ENCODE assay signal across 20 cellular contexts in the genomic region with DNA sequence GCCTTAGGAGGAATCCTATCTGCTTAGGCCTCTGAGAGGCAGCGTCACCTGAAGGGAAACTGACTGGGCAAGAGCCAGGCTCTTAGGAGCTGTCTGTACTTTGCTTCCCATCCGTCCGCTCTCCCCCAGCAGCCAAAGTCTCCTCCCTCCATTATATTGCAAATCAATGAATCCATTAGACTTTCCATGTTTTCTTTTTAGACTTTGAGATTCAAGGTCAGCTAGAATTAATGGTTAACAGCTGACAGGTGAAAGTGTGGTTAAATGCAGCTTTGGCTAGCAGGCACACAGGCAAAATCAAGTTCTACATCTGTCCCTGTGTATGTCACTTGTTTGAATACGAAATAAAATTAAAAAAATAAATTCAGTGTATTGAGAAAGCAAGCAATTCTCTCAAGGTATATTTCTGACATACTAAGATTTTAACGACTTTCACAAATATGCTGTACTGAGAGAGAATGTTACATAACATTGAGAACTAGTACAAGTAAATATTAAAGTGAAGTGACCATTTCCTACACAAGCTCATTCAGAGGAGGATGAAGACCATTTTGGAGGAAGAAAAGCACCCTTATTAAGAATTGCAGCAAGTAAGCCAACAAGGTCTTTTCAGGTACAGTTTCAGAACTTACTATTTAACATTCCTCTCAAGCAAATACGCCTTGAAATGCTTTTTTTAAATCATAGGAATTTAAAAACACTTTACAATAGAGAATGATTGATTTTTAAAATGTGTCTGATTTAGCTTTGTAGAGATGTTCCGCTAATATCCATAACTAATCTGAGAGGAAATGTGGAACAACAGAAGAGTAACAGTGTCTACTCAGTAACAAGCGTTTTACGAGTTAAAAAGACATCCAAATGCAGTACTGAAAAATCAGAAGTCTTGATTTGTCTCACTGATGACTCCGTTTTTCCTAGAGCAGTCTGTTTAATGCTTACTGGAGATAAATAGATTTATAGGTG. TPM values are rescaled to one million over a fixed set of nuclear protein-coding genes. Genes with fewer than 3 reads are reported as not detected.
DNase-seq lines count a peak whose midpoint lies in the region; ATAC-seq, FAIRE-seq and TF ChIP-seq lines count a peak whose summit lies in the region.
"Had no signal": no experiment of that assay in that cellular context is flagged by ENCODE, and none has a peak within 500 bp of the region (broad histone marks: within the 10 kb centered on the region; RNA-seq: fewer than 3 reads in every experiment).

A gene (plus strand): TSS at position 507 of the 966 bp plus-strand sequence. CDS start 948 bp downstream, outside the sequence.

- H3K9ac ChIP-seq in NT2/D1 (ENCODE audit: insufficient read length, low read depth), result no peak within 1 kb of the TSS

- no CpG with 5 or more reads among the region's 10 CpGs for WGBS in iPS DF 6.9 (ENCODE audit: insufficient coverage, insufficient read length)
- 47 to 100% methylated on average over 1 to 3 of the region's 10 CpGs for WGBS in mesodermal cell (ENCODE audit: insufficient coverage in 2 of 2), 2 experiments
- WGBS in small intestine, 3 donors, result 19 to 48% (median 19%) methylated on average over 10 of the region's 10 CpGs

- no peak for TF ChIP-seq CTCF in ascending aorta (IDR thresholded peaks at IDR 0.05)

- H3K27me3 ChIP-seq in NT2/D1 (ENCODE audit: insufficient read depth, insufficient read length) (no peaks in the 10 kb centered on the region), iPS DF 6.9 (ENCODE audit: control insufficient read depth, insufficient read depth, low read length) (no peaks in the 10 kb centered on the region), small intestine (ENCODE audit: control insufficient read depth in 2 of 2, insufficient read depth in 2 of 2, low read length in 2 of 2) (no peaks in the 10 kb centered on the region), ascending aorta (no peaks in the 10 kb centered on the region)
- H3K27me3 ChIP-seq: foreskin keratinocyte had no signal

- no peak for FAIRE-seq in small intestine (lab: Jason Lieb, UNC)
- FAIRE-seq: endometrium had no signal

- H3K36me3 ChIP-seq in NT2/D1 (ENCODE audit: insufficient read depth, insufficient read length, low read length), result no peaks in the 10 kb centered on the region
- H3K36me3 ChIP-seq in iPS DF 6.9 (ENCODE audit: control insufficient read depth, insufficient read depth, low read length), result no peaks in the 10 kb centered on the region
- no peaks in the 10 kb centered on the region for H3K36me3 ChIP-seq in mesodermal cell (ENCODE audit: control insufficient read depth, insufficient read depth, low read length)
- H3K36me3 ChIP-seq in small intestine (ENCODE audit: control insufficient read depth in 2 of 2, insufficient read depth in 2 of 2, low read length in 2 of 2), result no peaks in the 10 kb centered on the region
- H3K36me3 ChIP-seq in ascending aorta, result no peaks in the 10 kb centered on the region

- H3K4me1 ChIP-seq in NT2/D1 (ENCODE audit: insufficient read depth, insufficient read length) (no peaks in the 10 kb centered on the region), iPS DF 6.9 (ENCODE audit: control insufficient read depth, insufficient read depth, low read length) (peaks cover 3% of the 10 kb centered on the region; the same call in 1 of the 2 replicates), mesodermal cell (ENCODE audit: control insufficient read depth, insufficient read depth, low read length, poor library complexity, severe bottlenecking) (peaks cover 9% of the 10 kb centered on the region), small intestine (ENCODE audit: control insufficient read depth in 2 of 2, insufficient read depth in 1 of 2, low read depth in 1 of 2, low read length in 1 of 2) (no peaks in the 10 kb centered on the region), ascending aorta (no peaks in the 10 kb centered on the region)
- H3K4me1 ChIP-seq: foreskin keratinocyte had no signal

- peak; percentile 63 for DNase-seq in NT2/D1 (ENCODE audit: low read depth, low spot score)
- no peak for DNase-seq in iPS DF 6.9 (ENCODE audit: low read depth, low spot score)
- peak; percentile 86 for DNase-seq in small intestine
- no peak for DNase-seq in ascending aorta (ENCODE audit: low spot score in 2 of 2)
- no peak for DNase-seq in NCI-H82 (lab: John Stamatoyannopoulos, UW)
- DNase-seq: activated CD4-positive, alpha-beta T cell treated with anti-CD3 and anti-CD28 coated beads for 48 hours; activated naive CD8-positive, alpha-beta T cell treated with anti-CD3 and anti-CD28 coated beads for 36 hours; AML-193; foreskin keratinocyte; Karpas-422; NCI-H1417 treated with DMSO at 0.1 percent for 48 hours; SHP77 treated with DMSO at 0.1 percent for 48 hours; T1000 had no signal

- ATAC-seq in HG03469 (IDR thresholded peaks at IDR 0.05; ENCODE audit: unreplicated experiment), result no peak
- ATAC-seq in HG02981 (IDR thresholded peaks at IDR 0.05; ENCODE audit: unreplicated experiment), result no peak
- ATAC-seq: foreskin keratinocyte had no signal

- intact Hi-C loops in ascending aorta (cut with DNase I), result no loop called here

- H3K9me3 ChIP-seq in NT2/D1 (ENCODE audit: insufficient read depth, low read length) (no peaks in the 10 kb centered on the region), iPS DF 6.9 (ENCODE audit: control insufficient read depth, insufficient read depth, low read length) (no peaks in the 10 kb centered on the region), mesodermal cell (ENCODE audit: control insufficient read depth, low read length) (no peaks in the 10 kb centered on the region), small intestine (ENCODE audit: control insufficient read depth, low read depth) (no peaks in the 10 kb centered on the region), ascending aorta (no peaks in the 10 kb centered on the region)

- H3K4me3 ChIP-seq in NT2/D1 (ENCODE audit: insufficient read length, low read depth), result peak within 1 kb of the TSS; percentile 8
- H3K4me3 ChIP-seq in iPS DF 6.9 (ENCODE audit: low read length), result no peak within 1 kb of the TSS
- no peak within 1 kb of the TSS for H3K4me3 ChIP-seq in mesodermal cell (ENCODE audit: extremely low read depth, insufficient read depth, low read length, poor library complexity, severe bottlenecking)
- H3K4me3 ChIP-seq in small intestine (ENCODE audit: low read depth in 1 of 2, low read length in 2 of 2), result peak within 1 kb of the TSS in 1 of 2 donors; percentile 50
- no peak within 1 kb of the TSS for H3K4me3 ChIP-seq in ascending aorta

- peak within 1 kb of the TSS; percentile 31 for H3K27ac ChIP-seq in iPS DF 6.9 (ENCODE audit: low read length)
- H3K27ac ChIP-seq in mesodermal cell (ENCODE audit: low read depth, low read length, severe bottlenecking), result peak within 1 kb of the TSS; percentile 32
- peak within 1 kb of the TSS; percentile 11 to 76 for H3K27ac ChIP-seq in small intestine (ENCODE audit: low read depth in 1 of 2, low read length in 1 of 2)
- H3K27ac ChIP-seq in ascending aorta, result no peak within 1 kb of the TSS
- H3K27ac ChIP-seq: foreskin keratinocyte, HL-60 had no signal

RNA-seq across cellular contexts. Expression of the gene that starts here (rescaled TPM):
- polyA plus RNA-seq in mesodermal cell (2013, experiment 1 of 2), result not detected
- polyA plus RNA-seq in mesodermal cell (2013, experiment 2 of 2), result not detected
- polyA plus RNA-seq in small intestine, result 10 to 100 TPM in 2 of 3 donors, 1 to 10 TPM in 1; 4.2 to 25.1 (median 19.5) TPM
- total RNA-seq in ascending aorta, result not detected
- total RNA-seq: activated naive CD8-positive, alpha-beta T cell treated with anti-CD3 and anti-CD28 coated beads for 36 hours; foreskin keratinocyte; myocyte; subcutaneous adipose tissue had no signal
- polyA plus RNA-seq: foreskin keratinocyte had no signal

Comparison
In these comparisons a context has a peak if more than half of its experiments do, and no peak if none do; other contexts are left out.
1. DNase-seq: peak in NT2/D1 (single experiment) and small intestine (single experiment); none in iPS DF 6.9 (single experiment), ascending aorta (0 of 2) and NCI-H82 (single experiment).
2. H3K27ac ChIP-seq: peak in iPS DF 6.9 (single experiment), mesodermal cell (single experiment) and small intestine (2 of 2); none in ascending aorta (0 of 2).